ENCODE assay signal across 8 cellular contexts in genomic region chr1:16206547-16207317, GRCh38. TPM values are rescaled to one million over a fixed set of nuclear protein-coding genes. Genes with fewer than 3 reads are reported as not detected.
A peak's percentile ranks its signal among the peaks of the same experiment; 100 is the strongest.
DNase-seq lines count a peak whose midpoint lies in the region; ATAC-seq and TF ChIP-seq lines count a peak whose summit lies in the region.

No MANE protein-coding gene starts in this region.

- no peaks in the 10 kb centered on the region for H3K9me3 ChIP-seq in OCI-LY1 (ENCODE audit: low read length)
- H3K9me3 ChIP-seq in mucosa of stomach (ENCODE audit: control insufficient read depth, low read length) = no peaks in the 10 kb centered on the region

- no peaks in the 10 kb centered on the region for H3K79me2 ChIP-seq in OCI-LY1 (ENCODE audit: insufficient read depth, low read length)

- H2AFZ ChIP-seq in OCI-LY1 (ENCODE audit: low read length) = no peak overlapping the region

- H3K9me3 Mint-ChIP-seq in Calu3 (ENCODE audit: low read depth, unreplicated experiment) = no peaks in the 10 kb centered on the region

- peak overlapping the region; percentile 73 for H3K4me3 Mint-ChIP-seq in Calu3 (ENCODE audit: low read depth, unreplicated experiment)

- no peaks in the 10 kb centered on the region for H4K20me1 ChIP-seq in OCI-LY1 (ENCODE audit: insufficient read depth, low read length)

- H3F3A ChIP-seq in OCI-LY1 (ENCODE audit: insufficient read depth, low read length) = no peaks in the 10 kb centered on the region

- DNase-seq in Calu3 (peak; percentile 95), HuH-7.5 (ENCODE audit: low spot score) (peak; percentile 88), activated T-cell treated with anti-CD3 and anti-CD28 coated beads for 4 hours (peak; percentile 81), erythroblast (lab: John Stamatoyannopoulos, UW) (peak; percentile 98)
- peak; percentile 71 to 87 for DNase-seq in stimulated activated CD8-positive, alpha-beta memory T cell treated with anti-CD3 and anti-CD28 coated beads, Interleukin-4, amount 100 ng/mL, for 4 hours (ENCODE audit: low read depth in 2 of 2, low spot score in 1 of 2)

- H3K9ac ChIP-seq in OCI-LY1 (ENCODE audit: low read length) (peak overlapping the region; percentile 75), mucosa of stomach (ENCODE audit: low read length) (peak overlapping the region; percentile 61)

- H3K36me3 Mint-ChIP-seq in Calu3 (ENCODE audit: insufficient read depth, unreplicated experiment) = peaks cover 24% of the 10 kb centered on the region

- peak; percentile 61 for TF ChIP-seq POLR2A in erythroblast (IDR thresholded peaks at IDR 0.05; ENCODE audit: low read length)

- H3K4me3 ChIP-seq in OCI-LY1 (ENCODE audit: low read depth, low read length, poor library complexity, severe bottlenecking) = peak overlapping the region; percentile 75
- H3K4me3 ChIP-seq in mucosa of stomach (ENCODE audit: low read length) = no peak overlapping the region

- H3K27ac ChIP-seq in OCI-LY1 (ENCODE audit: low read depth, low read length, poor library complexity, severe bottlenecking) = no peak overlapping the region

- H3K4me1 Mint-ChIP-seq in Calu3 (ENCODE audit: low read depth, unreplicated experiment) = peaks cover 32% of the 10 kb centered on the region

- peaks cover 5% of the 10 kb centered on the region for H3K4me1 ChIP-seq in OCI-LY1 (ENCODE audit: insufficient read depth, low read length, severe bottlenecking)
- peaks cover 25% of the 10 kb centered on the region for H3K4me1 ChIP-seq in mucosa of stomach (ENCODE audit: control insufficient read depth, insufficient read depth, low read length)

- BruUV-seq in Calu3 (replicated peaks; lab: Mats Ljungman, UMichigan) = no TSS peak

- CTCF ChIA-PET in Calu3 (lab: Charles Lee) = interaction anchor here (0.6 to 1.2 kb wide), 4 partner anchors 10 to 128 kb away, joined by 3 to 4 read pairs (median 4); no protein-coding TSS in a partner anchor

- H3K27me3 ChIP-seq in OCI-LY1 (ENCODE audit: insufficient read depth, low read length) = peaks cover 9% of the 10 kb centered on the region; the same call in 1 of the 2 replicates
- no peaks in the 10 kb centered on the region for H3K27me3 ChIP-seq in mucosa of stomach (ENCODE audit: control insufficient read depth, insufficient read depth, low read length)

- no peaks in the 10 kb centered on the region for H3K9me2 ChIP-seq in OCI-LY1 (ENCODE audit: low read depth, low read length)

- H3K27ac Mint-ChIP-seq in Calu3 (ENCODE audit: unreplicated experiment) = peak overlapping the region; percentile 90

- no peaks in the 10 kb centered on the region for H3K27me3 Mint-ChIP-seq in Calu3 (ENCODE audit: unreplicated experiment)

- peak; percentile 70 for ATAC-seq in GM21515 (IDR thresholded peaks at IDR 0.05; ENCODE audit: unreplicated experiment)

- TF ChIP-seq CTCF in Calu3 (IDR thresholded peaks at IDR 0.05; ENCODE audit: unreplicated experiment) (no peak), OCI-LY1 (IDR thresholded peaks at IDR 0.05; ENCODE audit: low read length) (no peak)

- intact Hi-C loops in Calu3 (cut with micrococcal nuclease; ENCODE audit: unreplicated experiment) = loop anchor here (5.0 kb wide), 1 partner anchor 36 kb away; no protein-coding TSS in a partner anchor

- no peaks in the 10 kb centered on the region for H3K36me3 ChIP-seq in OCI-LY1 (ENCODE audit: insufficient read depth, low read length)
- H3K36me3 ChIP-seq in mucosa of stomach (ENCODE audit: control insufficient read depth, insufficient read depth, low read length) = no peaks in the 10 kb centered on the region

- H3K4me2 ChIP-seq in OCI-LY1 (ENCODE audit: low read length) = peak overlapping the region; percentile 84

RNA-seq across cellular contexts. Expression of gene ARHGEF19, which starts 5.7 kb away (rescaled TPM):
- total RNA-seq in Calu3 (2022) = 16.6 and 17.2 TPM in 2 replicates

RNA-seq across cellular contexts. Expression of gene CPLANE2, which starts 30.3 kb away (rescaled TPM):
- 4.2 and 7.4 TPM in 2 replicates for total RNA-seq in Calu3 (2022)

RNA-seq across cellular contexts. Expression of gene EPHA2, which starts 50.9 kb away (rescaled TPM):
- total RNA-seq in Calu3 (2022) = 130 and 161 TPM in 2 replicates
